19 cellular contexts compared by ENCODE assay signal in the genomic region with DNA sequence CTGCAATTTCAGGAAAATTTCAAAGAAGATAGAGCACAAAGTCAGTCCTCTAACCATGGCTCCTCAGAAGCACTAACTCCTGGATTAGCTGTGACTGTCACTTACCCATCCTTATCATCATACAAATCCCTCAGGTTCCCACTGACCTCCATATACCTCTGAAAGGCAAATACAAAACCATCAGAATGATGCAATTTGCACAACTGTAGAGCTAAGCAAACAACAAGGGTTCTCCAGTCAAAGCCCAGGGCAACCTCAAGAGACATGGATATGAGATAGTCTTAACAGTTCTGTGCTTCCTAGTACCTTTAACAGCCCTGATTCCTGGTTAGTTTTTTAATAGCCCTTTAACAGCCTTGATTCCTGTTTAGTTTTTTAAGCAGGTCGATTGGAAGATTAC. TPM values are rescaled to one million over a fixed set of nuclear protein-coding genes. Genes with fewer than 3 reads are reported as not detected.
DNase-seq lines count a peak whose midpoint lies in the region; ATAC-seq, FAIRE-seq and TF ChIP-seq lines count a peak whose summit lies in the region.
"Had no signal": no experiment of that assay in that cellular context is flagged by ENCODE, and none has a peak within 500 bp of the region (broad histone marks: within the 10 kb centered on the region; RNA-seq: fewer than 3 reads in every experiment).

No MANE protein-coding gene starts in this region.

- no peak overlapping the region for H3K27ac ChIP-seq in CD8-positive, alpha-beta T cell (ENCODE audit: low read depth, low read length)
- peak overlapping the region; percentile 17; the same call in 1 of the 3 replicates for H3K27ac ChIP-seq in K562 (ENCODE audit: extremely low read depth, low read depth, low read length)
- H3K27ac ChIP-seq: tibial nerve had no signal

- peaks cover 10% of the 10 kb centered on the region for H3K4me1 ChIP-seq in CD8-positive, alpha-beta T cell (ENCODE audit: insufficient read depth, low read length)
- peaks cover 9 to 12% of the 10 kb centered on the region in 2 experiments; a peak in 3 of 5 replicates for H3K4me1 ChIP-seq in K562 (replicated peaks in 1 of 2; ENCODE audit: control insufficient read depth in 2 of 2, insufficient read depth in 2 of 2, low read length in 2 of 2)
- H3K4me1 ChIP-seq: BE2C had no signal

- intact Hi-C loops in CD8-positive, alpha-beta T cell (cut with DNase I, micrococcal nuclease) = loop anchor here in 1 of 2 experiments (5.0 kb wide), 1 partner anchor 295 kb away; the partner anchor contains the start of gene CDCA8
- intact Hi-C loops in K562 (cut with micrococcal nuclease) = no loop called here

- in situ Hi-C loops in K562 (cut with MboI) = no loop called here

- no peak for ATAC-seq in CD8-positive, alpha-beta T cell
- ATAC-seq in K562 = no peak
- no peak for ATAC-seq in HG03565 (IDR thresholded peaks at IDR 0.05; ENCODE audit: unreplicated experiment)
- ATAC-seq: activated naive CD4-positive, alpha-beta T cell treated with anti-CD3 and anti-CD28 coated beads, Interleukin-2, amount 50 U/mL, for 72 hours; sciatic nerve had no signal

- H3K4me3 ChIP-seq in CD8-positive, alpha-beta T cell (ENCODE audit: low read depth, low read length) = no peak overlapping the region
- H3K4me3 ChIP-seq in K562 = no peak overlapping the region

- POLR2A ChIA-PET in CD8-positive, alpha-beta T cell (lab: Charles Lee) = no interaction called here
- POLR2A ChIA-PET in K562 (lab: Yijun Ruan, JAX) = interaction anchor here (0.8 to 2.1 kb wide), 5 partner anchors 10 to 41 kb away, joined by 3 to 7 read pairs (median 3); partner anchors contain the start of gene INPP5B

- 0% methylated on average over 1 of the region's 1 CpG for WGBS in K562 (ENCODE audit: insufficient coverage, low coverage, missing lambda C conversion rate)

- no peaks in the 10 kb centered on the region for H3K9me3 Mint-ChIP-seq in CD8-positive, alpha-beta T cell
- H3K9me3 Mint-ChIP-seq in IgD-negative memory B cell = no peaks in the 10 kb centered on the region
- H3K9me3 Mint-ChIP-seq: activated naive CD4-positive, alpha-beta T cell treated with anti-CD3 and anti-CD28 coated beads, Interleukin-2, amount 50 U/mL, for 72 hours had no signal

- H3K4me3 Mint-ChIP-seq in CD8-positive, alpha-beta T cell = peak overlapping the region; percentile 99
- peak overlapping the region in 1 of 4 donors; percentile 90 for H3K4me3 Mint-ChIP-seq in IgD-negative memory B cell

- CTCF ChIA-PET in CD8-positive, alpha-beta T cell (lab: Charles Lee) = interaction anchor here (0.9 kb wide), 1 partner anchor 38 kb away, joined by 3 read pairs; no protein-coding TSS in a partner anchor
- CTCF ChIA-PET in K562 (lab: Yijun Ruan, JAX; ENCODE audit: low intra/inter-chr PET ratio) = no interaction called here

- H3K27ac Mint-ChIP-seq in CD8-positive, alpha-beta T cell = no peak overlapping the region
- peak overlapping the region in 2 of 3 donors; percentile 16 to 67 for H3K27ac Mint-ChIP-seq in IgD-negative memory B cell

- peaks cover 49% of the 10 kb centered on the region for H3K36me3 Mint-ChIP-seq in CD8-positive, alpha-beta T cell
- H3K36me3 Mint-ChIP-seq in IgD-negative memory B cell = no peaks in the 10 kb centered on the region

- H3K9me1 ChIP-seq in K562 (ENCODE audit: control insufficient read depth, insufficient read depth, low read length) = no peaks in the 10 kb centered on the region

- H3K4me1 Mint-ChIP-seq in CD8-positive, alpha-beta T cell (ENCODE audit: low read depth) = peaks cover 22% of the 10 kb centered on the region
- peaks cover 4 to 19% (median 14%) of the 10 kb centered on the region in 3 donors for H3K4me1 Mint-ChIP-seq in IgD-negative memory B cell

- no TSS peak for BruUV-seq in K562 (replicated peaks; lab: Mats Ljungman, UMichigan)

- peak; percentile 11 for FAIRE-seq in K562 (lab: Jason Lieb, UNC)
- FAIRE-seq: endometrium, GM12892, TTC549 had no signal

- H3K36me3 ChIP-seq in CD8-positive, alpha-beta T cell (ENCODE audit: insufficient read depth, low read length) = peaks cover 23% of the 10 kb centered on the region
- peaks cover 56% of the 10 kb centered on the region for H3K36me3 ChIP-seq in K562 (ENCODE audit: control insufficient read depth, insufficient read depth, low read length)

- peaks cover 32% of the 10 kb centered on the region for H3K79me2 ChIP-seq in K562 (ENCODE audit: control insufficient read depth, insufficient read depth, low read length)

- no peak for TF ChIP-seq CTCF in CD8-positive, alpha-beta T cell (IDR thresholded peaks at IDR 0.05)
- TF ChIP-seq CTCF in K562 (IDR thresholded peaks at IDR 0.05 in 2 of 3, conservative IDR thresholded peaks at IDR 0.05 in 1 of 3; ENCODE audit: insufficient read depth in 2 of 3, low read depth in 1 of 3, low read length in 3 of 3) = no peak

- H3K27me3 ChIP-seq in CD8-positive, alpha-beta T cell (ENCODE audit: insufficient read depth, low read length) = no peaks in the 10 kb centered on the region
- no peaks in the 10 kb centered on the region for H3K27me3 ChIP-seq in K562 (ENCODE audit: control insufficient read depth in 2 of 2, insufficient read depth in 2 of 2, low read length in 2 of 2)
- H3K27me3 ChIP-seq: BE2C, tibial nerve had no signal

- no peak for DNase-seq in CD8-positive, alpha-beta T cell
- DNase-seq in K562 (ENCODE audit: extremely low read depth in 1 of 4, low spot score in 3 of 4) (no peak), GM19240 (ENCODE audit: insufficient read length, low spot score) (no peak), NK-92 (lab: John Stamatoyannopoulos, UW; ENCODE audit: unreplicated experiment) (no peak)
- DNase-seq: BE2C; caudate nucleus; foreskin melanocyte; Kasumi-1; NCI-H146; NCI-H446; stimulated activated CD4-positive, alpha-beta T cell treated with anti-CD3 and anti-CD28 coated beads, Interleukin-2, amount 100 ng/mL, for 48 hours had no signal

- H3K4me2 ChIP-seq in K562 (ENCODE audit: insufficient read depth, low read length) = no peak overlapping the region; the same call in 1 of the 2 replicates

- 0 out of 2 replicates have a peak, but pooled peaks have one; percentile 43 for TF ChIP-seq POLR2A in K562 (conservative IDR thresholded peaks at IDR 0.05)

- no peaks in the 10 kb centered on the region for H3K9me3 ChIP-seq in CD8-positive, alpha-beta T cell (ENCODE audit: low read length)
- H3K9me3 ChIP-seq in K562 (replicated peaks; ENCODE audit: control insufficient read depth, insufficient read depth, low read depth, low read length) = no peaks in the 10 kb centered on the region
- H3K9me3 ChIP-seq: BE2C, tibial nerve had no signal

- H2AFZ ChIP-seq in K562 (ENCODE audit: low read depth, low read length) = no peak overlapping the region

- TF ChIP-seq EP300 in K562 (IDR thresholded peaks at IDR 0.05; ENCODE audit: low read length) = no peak

- TF ChIP-seq RAD21 in K562 (CRISPR knock-in tag; conservative IDR thresholded peaks at IDR 0.05 in 1 of 2, IDR thresholded peaks at IDR 0.05 in 1 of 2) = no peak

- peak overlapping the region in 1 of 2 experiments; percentile 94; a peak in 1 of 4 replicates for H3K9ac ChIP-seq in K562 (ENCODE audit: insufficient read depth in 1 of 2, low read depth in 2 of 2, low read length in 2 of 2)

- no peaks in the 10 kb centered on the region for H4K20me1 ChIP-seq in K562 (replicated peaks; ENCODE audit: control insufficient read depth, insufficient read depth, low read length)

- no peaks in the 10 kb centered on the region for H3K27me3 Mint-ChIP-seq in CD8-positive, alpha-beta T cell (ENCODE audit: low read depth)
- peaks cover 2% of the 10 kb centered on the region for H3K27me3 Mint-ChIP-seq in IgD-negative memory B cell

RNA-seq across cellular contexts. Expression of gene SF3A3, which starts 2.1 kb away (rescaled TPM):
- 10 to 100 TPM; 41.7 to 42.6 TPM for total RNA-seq in CD8-positive, alpha-beta T cell
- polyA plus RNA-seq in IgD-negative memory B cell = 70.7 TPM
- 120 and 207 TPM in 2 replicates for total RNA-seq in K562 (2011; cell fraction: chromatin; rRNA removed; ENCODE audit: low replicate concordance)
- 64.9 and 65.3 TPM in 2 replicates for total RNA-seq in K562 (2011; cell fraction: nucleolus; rRNA removed)
- 96.5 and 110 TPM in 2 replicates for total RNA-seq in K562 (2011; cell fraction: nucleoplasm; rRNA removed)
- 237 and 305 TPM in 2 replicates for total RNA-seq in K562 (2014; rRNA removed)
- total RNA-seq in K562 (2014; rRNA removed; fragmentation: Illumina TruSeq; extraction: Trizol) = 303 and 319 TPM in 2 replicates
- 348 and 384 TPM in 2 replicates for total RNA-seq in K562 (2015; rRNA removed; fragmentation: Illumina TruSeq; extraction: Trizol)
- total RNA-seq in K562 (2021) = 177 and 184 TPM in 2 replicates
- polyA plus RNA-seq in K562 (2011; rRNA removed) = 131 and 193 TPM in 2 replicates
- polyA plus RNA-seq in K562 (2011; cell fraction: cytosol; rRNA removed) = 44.6 and 75.3 TPM in 2 replicates
- 44.8 and 71.7 TPM in 2 replicates for polyA plus RNA-seq in K562 (2011; cell fraction: nucleus; rRNA removed)
- polyA plus RNA-seq in K562 (2012) = 105 and 258 TPM in 2 replicates
- 305 and 350 TPM in 2 replicates for polyA plus RNA-seq in K562 (2014; fragmentation: Illumina TruSeq; extraction: Trizol)
- polyA plus RNA-seq in K562 (2014; fragmentation: Nextera tagmentation; extraction: Ambion mirVana) = 100 to 1,000 TPM; 197 to 467 TPM
- polyA plus RNA-seq in K562 (2014; rRNA removed) = 237 and 245 TPM in 2 replicates
- polyA minus RNA-seq in K562 (2011; rRNA and poly(A)+ RNA removed) = 201 and 210 TPM in 2 replicates
- polyA minus RNA-seq in K562 (2011; cell fraction: cytosol; rRNA and poly(A)+ RNA removed) = 101 and 121 TPM in 2 replicates
- polyA minus RNA-seq in K562 (2011; cell fraction: nucleus; rRNA and poly(A)+ RNA removed) = 39.4 and 86.4 TPM in 2 replicates

RNA-seq across cellular contexts. Expression of gene FHL3, which starts 17.6 kb away (rescaled TPM):
- 1 to 10 TPM; 5.6 to 5.9 TPM for total RNA-seq in CD8-positive, alpha-beta T cell
- polyA plus RNA-seq in IgD-negative memory B cell (1.7 TPM), K562 (2011; rRNA removed) (14.8 and 18.9 TPM in 2 replicates), K562 (2014; fragmentation: Illumina TruSeq; extraction: Trizol) (117 and 145 TPM in 2 replicates), K562 (2014; fragmentation: Nextera tagmentation; extraction: Ambion mirVana) (1 to 10 TPM; 6.1 to 8.0 TPM), K562 (2014; rRNA removed) (56.7 and 61.4 TPM in 2 replicates)
- total RNA-seq in K562 (2011; cell fraction: chromatin; rRNA removed; ENCODE audit: low replicate concordance) = 89.8 and 202 TPM in 2 replicates
- total RNA-seq in K562 (2011; cell fraction: nucleolus; rRNA removed) = 99.7 and 116 TPM in 2 replicates
- 98.0 and 139 TPM in 2 replicates for total RNA-seq in K562 (2011; cell fraction: nucleoplasm; rRNA removed)
- total RNA-seq in K562 (2014; rRNA removed) (55.7 and 80.3 TPM in 2 replicates), K562 (2014; rRNA removed; fragmentation: Illumina TruSeq; extraction: Trizol) (22.6 and 27.7 TPM in 2 replicates), K562 (2015; rRNA removed; fragmentation: Illumina TruSeq; extraction: Trizol) (34.1 and 35.1 TPM in 2 replicates), K562 (2021) (123 and 144 TPM in 2 replicates)
- 31.0 and 53.9 TPM in 2 replicates for polyA plus RNA-seq in K562 (2011; cell fraction: cytosol; rRNA removed)
- polyA plus RNA-seq in K562 (2011; cell fraction: nucleus; rRNA removed) = 58.4 and 84.8 TPM in 2 replicates
- 76.0 and 140 TPM in 2 replicates for polyA plus RNA-seq in K562 (2012)
- 26.4 and 29.9 TPM in 2 replicates for polyA minus RNA-seq in K562 (2011; rRNA and poly(A)+ RNA removed)
- polyA minus RNA-seq in K562 (2011; cell fraction: cytosol; rRNA and poly(A)+ RNA removed) = 46.4 and 60.9 TPM in 2 replicates
- 41.9 and 46.1 TPM in 2 replicates for polyA minus RNA-seq in K562 (2011; cell fraction: nucleus; rRNA and poly(A)+ RNA removed)

RNA-seq across cellular contexts. Expression of gene UTP11, which starts 24.9 kb away (rescaled TPM):
- 10 to 100 TPM; 12.8 to 14.0 TPM for total RNA-seq in CD8-positive, alpha-beta T cell
- 18.9 TPM for polyA plus RNA-seq in IgD-negative memory B cell
- total RNA-seq in K562 (2011; cell fraction: chromatin; rRNA removed; ENCODE audit: low replicate concordance) = 67.0 and 115 TPM in 2 replicates
- 37.6 and 49.2 TPM in 2 replicates for total RNA-seq in K562 (2011; cell fraction: nucleolus; rRNA removed)
- 97.2 and 146 TPM in 2 replicates for total RNA-seq in K562 (2011; cell fraction: nucleoplasm; rRNA removed)
- 125 and 137 TPM in 2 replicates for total RNA-seq in K562 (2014; rRNA removed)
- total RNA-seq in K562 (2014; rRNA removed; fragmentation: Illumina TruSeq; extraction: Trizol) = 215 and 251 TPM in 2 replicates
- 214 and 221 TPM in 2 replicates for total RNA-seq in K562 (2015; rRNA removed; fragmentation: Illumina TruSeq; extraction: Trizol)
- total RNA-seq in K562 (2021) = 124 and 129 TPM in 2 replicates
- 67.6 and 91.1 TPM in 2 replicates for polyA plus RNA-seq in K562 (2011; rRNA removed)
- polyA plus RNA-seq in K562 (2011; cell fraction: cytosol; rRNA removed) = 22.4 and 42.7 TPM in 2 replicates
- polyA plus RNA-seq in K562 (2011; cell fraction: nucleus; rRNA removed) = 18.0 and 28.1 TPM in 2 replicates
- polyA plus RNA-seq in K562 (2012) = 76.5 and 96.7 TPM in 2 replicates
- polyA plus RNA-seq in K562 (2014; fragmentation: Illumina TruSeq; extraction: Trizol) = 329 and 378 TPM in 2 replicates
- 100 to 1,000 TPM; 269 to 303 TPM for polyA plus RNA-seq in K562 (2014; fragmentation: Nextera tagmentation; extraction: Ambion mirVana)
- 167 and 253 TPM in 2 replicates for polyA plus RNA-seq in K562 (2014; rRNA removed)
- polyA minus RNA-seq in K562 (2011; rRNA and poly(A)+ RNA removed) = 46.0 and 51.0 TPM in 2 replicates
- polyA minus RNA-seq in K562 (2011; cell fraction: cytosol; rRNA and poly(A)+ RNA removed) = 25.8 and 26.4 TPM in 2 replicates
- polyA minus RNA-seq in K562 (2011; cell fraction: nucleus; rRNA and poly(A)+ RNA removed) = 17.6 and 38.0 TPM in 2 replicates

RNA-seq across cellular contexts. Expression of gene INPP5B, which starts 40.8 kb away (rescaled TPM):
- 10 to 100 TPM; 11.2 to 12.7 TPM for total RNA-seq in CD8-positive, alpha-beta T cell
- 24.2 TPM for polyA plus RNA-seq in IgD-negative memory B cell
- total RNA-seq in K562 (2011; cell fraction: chromatin; rRNA removed; ENCODE audit: low replicate concordance) = 143 and 150 TPM in 2 replicates
- 71.7 and 79.2 TPM in 2 replicates for total RNA-seq in K562 (2011; cell fraction: nucleolus; rRNA removed)
- 90.1 and 108 TPM in 2 replicates for total RNA-seq in K562 (2011; cell fraction: nucleoplasm; rRNA removed)
- 25.2 and 33.7 TPM in 2 replicates for total RNA-seq in K562 (2014; rRNA removed)
- total RNA-seq in K562 (2014; rRNA removed; fragmentation: Illumina TruSeq; extraction: Trizol) = 26.3 and 27.9 TPM in 2 replicates
- 22.2 and 23.6 TPM in 2 replicates for total RNA-seq in K562 (2015; rRNA removed; fragmentation: Illumina TruSeq; extraction: Trizol)
- 27.8 and 28.7 TPM in 2 replicates for total RNA-seq in K562 (2021)
- polyA plus RNA-seq in K562 (2011; rRNA removed) = 20.9 and 27.8 TPM in 2 replicates
- 13.6 and 20.1 TPM in 2 replicates for polyA plus RNA-seq in K562 (2011; cell fraction: cytosol; rRNA removed)
- polyA plus RNA-seq in K562 (2011; cell fraction: nucleus; rRNA removed) = 33.3 and 37.6 TPM in 2 replicates
- 10.8 and 18.4 TPM in 2 replicates for polyA plus RNA-seq in K562 (2012)
- polyA plus RNA-seq in K562 (2014; fragmentation: Illumina TruSeq; extraction: Trizol) = 19.7 and 19.8 TPM in 2 replicates
- 10 to 100 TPM; 14.1 to 16.5 TPM for polyA plus RNA-seq in K562 (2014; fragmentation: Nextera tagmentation; extraction: Ambion mirVana)
- 18.5 and 20.9 TPM in 2 replicates for polyA plus RNA-seq in K562 (2014; rRNA removed)
- 43.4 and 44.7 TPM in 2 replicates for polyA minus RNA-seq in K562 (2011; rRNA and poly(A)+ RNA removed)
- polyA minus RNA-seq in K562 (2011; cell fraction: cytosol; rRNA and poly(A)+ RNA removed) = 23.4 and 25.6 TPM in 2 replicates
- polyA minus RNA-seq in K562 (2011; cell fraction: nucleus; rRNA and poly(A)+ RNA removed) = 26.3 and 44.0 TPM in 2 replicates

RNA-seq across cellular contexts. Expression of gene POU3F1, which starts 58.9 kb away (rescaled TPM):
- total RNA-seq in CD8-positive, alpha-beta T cell = 1 to 10 TPM; 1.0 to 1.1 TPM
- polyA plus RNA-seq in IgD-negative memory B cell = not detected
- total RNA-seq in K562 (2011; cell fraction: chromatin; rRNA removed; ENCODE audit: low replicate concordance) = not detected in 2 replicates
- total RNA-seq in K562 (2011; cell fraction: nucleolus; rRNA removed) = 0.13 TPM in 1 of 2 replicates, not detected in the other
- not detected in 2 replicates for total RNA-seq in K562 (2011; cell fraction: nucleoplasm; rRNA removed)
- total RNA-seq in K562 (2014; rRNA removed) = 0.08 and 0.09 TPM in 2 replicates
- not detected in 2 replicates for total RNA-seq in K562 (2014; rRNA removed; fragmentation: Illumina TruSeq; extraction: Trizol)
- not detected in 2 replicates for total RNA-seq in K562 (2015; rRNA removed; fragmentation: Illumina TruSeq; extraction: Trizol)
- not detected in 2 replicates for total RNA-seq in K562 (2021)
- 0.05 TPM in 1 of 2 replicates, not detected in the other for polyA plus RNA-seq in K562 (2011; rRNA removed)
- polyA plus RNA-seq in K562 (2011; cell fraction: cytosol; rRNA removed) = not detected in 2 replicates
- polyA plus RNA-seq in K562 (2011; cell fraction: nucleus; rRNA removed) = 0.06 and 0.15 TPM in 2 replicates
- polyA plus RNA-seq in K562 (2012) = not detected in 2 replicates
- not detected in 2 replicates for polyA plus RNA-seq in K562 (2014; fragmentation: Illumina TruSeq; extraction: Trizol)
- not detected for polyA plus RNA-seq in K562 (2014; fragmentation: Nextera tagmentation; extraction: Ambion mirVana)
- polyA plus RNA-seq in K562 (2014; rRNA removed) = not detected in 2 replicates
- polyA minus RNA-seq in K562 (2011; rRNA and poly(A)+ RNA removed) = not detected in 2 replicates
- not detected in 2 replicates for polyA minus RNA-seq in K562 (2011; cell fraction: cytosol; rRNA and poly(A)+ RNA removed)
- polyA minus RNA-seq in K562 (2011; cell fraction: nucleus; rRNA and poly(A)+ RNA removed) = 0.13 and 0.33 TPM in 2 replicates
- total RNA-seq: activated naive CD4-positive, alpha-beta T cell treated with anti-CD3 and anti-CD28 coated beads, Interleukin-2, amount 50 U/mL, for 72 hours had no signal
